Comparison of ENCODE assay signal across 38 cellular contexts in the genomic region with DNA sequence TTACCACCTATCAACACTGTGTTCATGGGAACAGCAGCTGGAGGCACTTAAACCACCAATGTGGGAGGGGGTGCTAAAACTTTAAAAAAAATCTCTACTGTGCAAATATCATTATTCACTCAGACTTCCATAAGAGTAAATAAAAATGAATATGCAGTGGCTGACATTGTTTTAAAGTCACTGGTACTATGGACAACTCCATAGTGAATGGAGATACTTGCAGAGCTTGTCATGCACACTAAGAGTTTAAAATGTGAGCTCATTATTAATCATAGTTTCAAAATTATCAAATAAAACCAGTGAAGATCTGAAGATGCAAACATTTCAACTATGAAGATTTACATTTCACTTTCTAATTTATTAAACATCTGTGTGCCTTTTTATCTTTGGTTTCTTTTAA. TPM values are rescaled to one million over a fixed set of nuclear protein-coding genes. Genes with fewer than 3 reads are reported as not detected.
"Had no signal": no experiment of that assay in that cellular context is flagged by ENCODE, and none has a peak within 500 bp of the region (broad histone marks: within the 10 kb centered on the region; RNA-seq: fewer than 3 reads in every experiment).

No MANE protein-coding gene starts in this region.

- H3K36me3 ChIP-seq: adrenal gland, brain microvascular endothelial cell, breast epithelium, cardiac muscle cell had no signal

- ATAC-seq: activated CD8-positive, alpha-beta T cell treated with anti-CD3 and anti-CD28 coated beads for 36 hours; activated naive CD4-positive, alpha-beta T cell treated with anti-CD3 and anti-CD28 coated beads, Interleukin-2, amount 50 U/mL, for 72 hours; activated T-cell treated with anti-CD3 and anti-CD28 coated beads, Interleukin-2, amount 50 U/mL, for 4 hours; activated T-cell treated with anti-CD3 and anti-CD28 coated beads, Interleukin-2, amount 50 U/mL, for 72 hours; activated T-helper 17 cell treated with anti-CD3 and anti-CD28 coated beads, Interleukin-2, amount 50 U/mL, for 72 hours; body of pancreas had no signal

- H3K9me3 ChIP-seq: adrenal gland, body of pancreas, breast epithelium had no signal

- H3K27me3 ChIP-seq: adrenal gland, body of pancreas, brain microvascular endothelial cell, breast epithelium, cardiac muscle cell had no signal

- H3K4me3 ChIP-seq: adrenal gland, body of pancreas, breast epithelium, cardiac muscle cell had no signal

- H3K27ac ChIP-seq: adrenal gland, body of pancreas, brain microvascular endothelial cell, breast epithelium, cardiac muscle cell had no signal

- H3K4me1 ChIP-seq: adrenal gland, body of pancreas, breast epithelium had no signal

- DNase-seq: activated B cell treated with CpG ODN at 0.5 μM for 24 hours; activated CD4-positive, alpha-beta memory T cell treated with anti-CD3 and anti-CD28 coated beads for 36 hours; activated CD4-positive, alpha-beta T cell treated with anti-CD3 and anti-CD28 coated beads for 4 hours; activated CD4-positive, alpha-beta T cell treated with anti-CD3 and anti-CD28 coated beads, Interleukin-2, amount 10 ng/mL, durations not matched to agents 24 days and 14 days; activated CD4-positive, alpha-beta T cell treated with anti-CD3 and anti-CD28 coated beads, Interleukin-2, amount 50 U/mL, for 1 hour; activated CD4-positive, alpha-beta T cell treated with anti-CD3 and anti-CD28 coated beads, Interleukin-2, amount 50 U/mL, for 4 hours; activated CD4-positive, CD25-positive, alpha-beta regulatory T cell treated with anti-CD3 and anti-CD28 coated beads, Interleukin-2, amount 50 U/mL, for 72 hours; activated CD8-positive, alpha-beta memory T cell treated with anti-CD3 and anti-CD28 coated beads, Interleukin-2, amount 50 U/mL, for 4 hours; activated CD8-positive, alpha-beta T cell treated with anti-CD3 and anti-CD28 coated beads for 36 hours; activated effector memory CD4-positive, alpha-beta T cell treated with anti-CD3 and anti-CD28 coated beads, Interleukin-2, amount 50 U/mL, for 16 hours; activated gamma-delta T cell treated with Interleukin-2 at 50 U/mL for 16 hours; activated naive CD4-positive, alpha-beta T cell; activated naive CD4-positive, alpha-beta T cell treated with anti-CD3 and anti-CD28 coated beads for 36 hours; activated naive CD4-positive, alpha-beta T cell treated with anti-CD3 and anti-CD28 coated beads, Interleukin-2, amount 50 U/mL, for 16 hours; activated naive CD8-positive, alpha-beta T cell treated with anti-CD3 and anti-CD28 coated beads for 36 hours; activated T-cell treated with anti-CD3 and anti-CD28 coated beads for 4 hours; activated T-cell treated with anti-CD3 and anti-CD28 coated beads, Interleukin-2, amount 50 U/mL, for 1 hour; activated T-cell treated with anti-CD3 and anti-CD28 coated beads, Interleukin-2, amount 50 U/mL, for 4 hours; activated T-cell treated with anti-CD3 and anti-CD28 coated beads, Interleukin-2, amount 50 U/mL, for 72 hours; adrenal gland; amniotic stem cell; aorta; body of pancreas; brain microvascular endothelial cell; caudate nucleus; cerebellar nuclear complex; T-helper 1 cell; T-helper 2 cell; T-helper 9 cell had no signal

- FAIRE-seq: astrocyte, TTC549 had no signal

RNA-seq across cellular contexts. Expression of gene RFX6, which starts 54.4 kb away (rescaled TPM):
- total RNA-seq: activated B cell treated with CpG ODN at 0.5 μM for 24 hours; activated CD4-positive, alpha-beta memory T cell treated with anti-CD3 and anti-CD28 coated beads for 36 hours; activated CD4-positive, alpha-beta T cell treated with anti-CD3 and anti-CD28 coated beads, Interleukin-2, amount 10 ng/mL, durations not matched to agents 24 days and 14 days; activated CD8-positive, alpha-beta memory T cell treated with anti-CD3 and anti-CD28 coated beads for 36 hours; activated CD8-positive, alpha-beta T cell treated with anti-CD3 and anti-CD28 coated beads for 36 hours; activated naive CD4-positive, alpha-beta T cell treated with anti-CD3 and anti-CD28 coated beads for 36 hours; activated naive CD4-positive, alpha-beta T cell treated with anti-CD3 and anti-CD28 coated beads, Interleukin-2, amount 50 U/mL, for 72 hours; activated naive CD8-positive, alpha-beta T cell treated with anti-CD3 and anti-CD28 coated beads for 36 hours; activated T-cell treated with anti-CD3 and anti-CD28 coated beads, Interleukin-2, amount 50 U/mL, for 4 hours; activated T-cell treated with anti-CD3 and anti-CD28 coated beads, Interleukin-2, amount 50 U/mL, for 72 hours; activated T-helper 1 cell treated with anti-CD3 and anti-CD28 coated beads, Interleukin-12 subunit alpha, Interleukin-12 subunit beta, Interleukin-2, Interleukin-4 antibody, amounts not matched to agents 30 ng/mL and 10 ng/mL and 1 ng/mL, durations not matched to agents 14 hours and 24 hours and 36 hours; activated T-helper 17 cell treated with anti-CD3 and anti-CD28 coated beads, Interleukin-2, amount 50 U/mL, for 72 hours; aorta; astrocyte; cardiac muscle cell; chondrocyte had no signal
- polyA plus RNA-seq: aorta, cardiac muscle cell had no signal
